ENCODE assay signal across 8 cellular contexts in the genomic region with DNA sequence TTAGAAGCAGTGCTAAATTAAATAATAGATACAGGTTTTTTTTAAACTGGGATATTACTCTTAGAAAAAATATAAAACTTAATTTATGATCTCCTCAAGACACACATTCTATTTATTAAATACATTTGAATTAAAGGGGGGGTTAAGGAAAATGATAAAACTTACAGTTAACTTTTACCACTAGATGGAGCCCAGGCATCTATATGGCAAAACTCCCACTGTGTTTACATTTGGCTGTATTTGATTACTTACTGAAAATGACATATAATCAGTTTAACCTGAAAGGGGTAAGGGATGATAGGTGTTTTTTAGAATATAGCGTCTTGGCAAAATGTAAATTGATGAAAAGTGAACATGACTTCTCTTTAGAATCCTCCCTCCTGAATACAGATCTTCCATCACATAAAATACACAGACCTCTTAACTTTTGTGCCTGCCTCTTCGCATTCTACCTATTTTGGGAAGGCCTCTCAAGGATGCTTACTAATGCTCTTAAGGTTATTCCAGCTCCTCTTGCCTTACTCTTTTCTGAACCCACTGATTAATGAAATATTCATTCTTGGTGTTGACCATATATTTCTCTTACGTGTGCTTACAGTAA.
A peak's percentile ranks its signal among the peaks of the same experiment; 100 is the strongest.
DNase-seq lines count a peak whose midpoint lies in the region; ATAC-seq, FAIRE-seq and TF ChIP-seq lines count a peak whose summit lies in the region.

No MANE protein-coding gene starts in this region.

- H3K36me3 ChIP-seq in PC-3 (ENCODE audit: low read depth, low read length), result no peaks in the 10 kb centered on the region
- H3K36me3 ChIP-seq in uterus, result no peaks in the 10 kb centered on the region

- no peak overlapping the region for H3K9ac ChIP-seq in PC-3 (ENCODE audit: low read length)

- DNase-seq in AG08396 (ENCODE audit: low spot score) (peak; percentile 7), H54 (ENCODE audit: insufficient read length, low spot score) (no peak), PC-3 (peak; percentile 59), fibroblast of villous mesenchyme (ENCODE audit: low read depth) (peak; percentile 40), uterus (no peak)
- no peak for DNase-seq in activated effector memory CD4-positive, alpha-beta T cell treated with anti-CD3 and anti-CD28 coated beads, Interleukin-2, amount 50 U/mL, for 16 hours
- DNase-seq in activated CD8-positive, alpha-beta memory T cell treated with anti-CD3 and anti-CD28 coated beads, Interleukin-2, amount 50 U/mL, for 4 hours, result no peak

- H2AFZ ChIP-seq in PC-3 (ENCODE audit: low read length), result no peak overlapping the region

- H3K9me3 ChIP-seq in PC-3 (ENCODE audit: low read length), result no peaks in the 10 kb centered on the region
- no peaks in the 10 kb centered on the region for H3K9me3 ChIP-seq in uterus

- H3K9me2 ChIP-seq in PC-3 (replicated peaks; ENCODE audit: low read length), result no peaks in the 10 kb centered on the region

- TF ChIP-seq CTCF in PC-3 (conservative IDR thresholded peaks at IDR 0.05; ENCODE audit: low read depth, low read length), result peak; percentile 77
- TF ChIP-seq CTCF in fibroblast of villous mesenchyme (IDR thresholded peaks at IDR 0.05; ENCODE audit: insufficient read depth, low read depth, low read length), result peak; percentile 61
- peak; percentile 32 to 52 (median 40) for TF ChIP-seq CTCF in uterus (IDR thresholded peaks at IDR 0.05)

- H3K27me3 ChIP-seq in PC-3 (ENCODE audit: low read length) (peaks cover 5% of the 10 kb centered on the region), uterus (no peaks in the 10 kb centered on the region)

- POLR2A ChIA-PET in PC-3 (lab: Charles Lee; ENCODE audit: unreplicated experiment), result no interaction called here

- no peaks in the 10 kb centered on the region for H4K20me1 ChIP-seq in PC-3 (ENCODE audit: low read length)

- no peaks in the 10 kb centered on the region for H3K4me1 ChIP-seq in PC-3 (ENCODE audit: insufficient read depth, low read length)
- no peaks in the 10 kb centered on the region for H3K4me1 ChIP-seq in uterus

- CTCF ChIA-PET in PC-3 (lab: Charles Lee), result interaction anchor here (0.8 kb wide), 1 partner anchor 395 kb away, joined by 3 read pairs; no protein-coding TSS in a partner anchor

- no TSS peak for BruUV-seq in PC-3 (replicated peaks; lab: Mats Ljungman, UMichigan)

- intact Hi-C loops in PC-3 (cut with micrococcal nuclease), result loop anchor here (1.0 to 5.0 kb wide), 5 partner anchors 136 to 745 kb away; no protein-coding TSS in a partner anchor
- intact Hi-C loops in uterus (cut with DNase I; ENCODE audit: low total_unique reads), result no loop called here

- no peaks in the 10 kb centered on the region for H3K79me2 ChIP-seq in PC-3 (ENCODE audit: low read length)

- no peaks in the 10 kb centered on the region for H3F3A ChIP-seq in PC-3 (ENCODE audit: low read length, unreplicated experiment)

- no peak overlapping the region for H3K27ac ChIP-seq in PC-3 (ENCODE audit: low read length)
- no peak overlapping the region for H3K27ac ChIP-seq in uterus

- no peak overlapping the region for H3K4me2 ChIP-seq in PC-3 (ENCODE audit: low read length)

- peak; percentile 88 for FAIRE-seq in H54 (lab: Jason Lieb, UNC)

- TF ChIP-seq POLR2A in H54 (IDR thresholded peaks at IDR 0.05; ENCODE audit: low read depth, low read length) (no peak), uterus (IDR thresholded peaks at IDR 0.05) (no peak)

- ATAC-seq in PC-3 (peak; percentile 53; the same call in 1 of the 2 replicates), GM19395 (IDR thresholded peaks at IDR 0.05; ENCODE audit: unreplicated experiment) (no peak)

- H3K4me3 ChIP-seq in PC-3 (ENCODE audit: low read length) (no peak overlapping the region), fibroblast of villous mesenchyme (ENCODE audit: low read depth, low read length) (no peak overlapping the region), uterus (no peak overlapping the region)

Comparison
In these comparisons a context has a peak if more than half of its experiments do, and no peak if none do; other contexts are left out.
1. DNase-seq: peak in AG08396 (single experiment), PC-3 (single experiment) and fibroblast of villous mesenchyme (single experiment); none in H54 (single experiment), uterus (0 of 2), activated effector memory CD4-positive, alpha-beta T cell treated with anti-CD3 and anti-CD28 coated beads, Interleukin-2, amount 50 U/mL, for 16 hours (single experiment) and activated CD8-positive, alpha-beta memory T cell treated with anti-CD3 and anti-CD28 coated beads, Interleukin-2, amount 50 U/mL, for 4 hours (single experiment).
2. Peak in every context shown above with its lines, with median percentiles within 50 percentile points of each other: CTCF ChIP-seq.